Comparison of ENCODE assay signal across 1 cellular context in genomic region chr1:162612606-162613400, GRCh38.
TF ChIP-seq lines count a peak whose summit lies in the region.

No MANE protein-coding gene starts in this region.

TF ChIP-seq in K562, 482 proteins besides CTCF, POLR2A, EP300 and RAD21 (continued from another document):
- TF ChIP-seq GTF2B (IDR thresholded peaks at IDR 0.05; ENCODE audit: extremely low read depth, insufficient read length) (no peak), FOXK1 (CRISPR knock-in tag; IDR thresholded peaks at IDR 0.05; ENCODE audit: borderline replicate concordance) (no peak), E2F4 (CRISPR knock-in tag; IDR thresholded peaks at IDR 0.05; ENCODE audit: low read depth) (no peak), ZNF584 (CRISPR knock-in tag; IDR thresholded peaks at IDR 0.05; ENCODE audit: low read depth) (no peak), HDAC6 (IDR thresholded peaks at IDR 0.05; ENCODE audit: low read depth, low read length) (no peak), BRD9 (IDR thresholded peaks at IDR 0.05; ENCODE audit: low read depth, partially characterized antibody) (no peak), FOXM1 (IDR thresholded peaks at IDR 0.05; ENCODE audit: low read depth) (no peak), FOXM1 (CRISPR knock-in tag; IDR thresholded peaks at IDR 0.05; ENCODE audit: low read depth) (no peak)
TF ChIP-seq in K562: peak in this region for 0.
